ENCODE assay signal across 14 cellular contexts in genomic region chr3:54634122-54634469, GRCh38.
DNase-seq lines count a peak whose midpoint lies in the region; ATAC-seq and TF ChIP-seq lines count a peak whose summit lies in the region.
"Had no signal": no experiment of that assay in that cellular context is flagged by ENCODE, and none has a peak within 500 bp of the region (broad histone marks: within the 10 kb centered on the region; RNA-seq: fewer than 3 reads in every experiment).

No MANE protein-coding gene starts in this region.

- H3K4me3 Mint-ChIP-seq in GM23338: no peak overlapping the region
- no peak overlapping the region for H3K4me3 Mint-ChIP-seq in stimulated activated memory B cell treated with anti-CD40 and anti-IgM and Interleukin-4, amounts not matched to agents 10 μg/mL and 1 μg/mL and 100 μg/mL, for 72 hours
- H3K4me3 Mint-ChIP-seq in activated T-helper 2 cell treated with anti-CD3 and anti-CD28 coated beads, Interferon-gamma antibody, Interleukin-2, Interleukin-4, amounts not matched to agents 10 μg/mL and 5 μg/mL and 100 μg/mL, durations not matched to agents 14 hours and 24 hours and 36 hours (ENCODE audit: low read depth): no peak overlapping the region
- H3K4me3 Mint-ChIP-seq: CD4-positive, CD25-positive, alpha-beta regulatory T cell had no signal

- no peak overlapping the region for H2AFZ ChIP-seq in GM23338
- H2AFZ ChIP-seq: GM23248 had no signal

- peak overlapping the region; percentile 45 for H3K4me3 ChIP-seq in GM23338
- peak overlapping the region; percentile 36; the same call in 1 of the 2 replicates for H3K4me3 ChIP-seq in HUES64 (ENCODE audit: low read length)
- H3K4me3 ChIP-seq in iPS DF 6.9 (ENCODE audit: low read length): no peak overlapping the region; the same call in 1 of the 2 replicates
- no peak overlapping the region for H3K4me3 ChIP-seq in colonic mucosa
- H3K4me3 ChIP-seq: BLaER1 treated with 17β-estradiol and CSF1 and Interleukin-3, amounts not matched to agents 10 nM and 100 nM; GM23248; HAP-1 had no signal

- peaks cover 62% of the 10 kb centered on the region for H3F3A ChIP-seq in GM23338 (replicated peaks; ENCODE audit: low read depth)

- H3K9ac ChIP-seq in HUES64 (ENCODE audit: low read depth, low read length) (peak overlapping the region; percentile 40; the same call in 1 of the 2 replicates), colonic mucosa (ENCODE audit: low read depth in 2 of 2, low read length in 2 of 2) (no peak overlapping the region)
- H3K9ac ChIP-seq: BLaER1 treated with 17β-estradiol and CSF1 and Interleukin-3, amounts not matched to agents 10 nM and 100 nM; GM23248 had no signal

- peaks cover 62% of the 10 kb centered on the region for H3K36me3 ChIP-seq in GM23338 (ENCODE audit: insufficient read depth)
- peaks cover 53% of the 10 kb centered on the region for H3K36me3 ChIP-seq in HUES64 (ENCODE audit: insufficient read depth, low read length)
- peaks cover 25% of the 10 kb centered on the region for H3K36me3 ChIP-seq in iPS DF 6.9 (ENCODE audit: control insufficient read depth, insufficient read depth, low read length)
- no peaks in the 10 kb centered on the region for H3K36me3 ChIP-seq in colonic mucosa
- H3K36me3 ChIP-seq: BLaER1 treated with 17β-estradiol and CSF1 and Interleukin-3, amounts not matched to agents 10 nM and 100 nM; HAP-1 had no signal

- intact Hi-C loops in colonic mucosa (cut with DNase I): no loop called here
- intact Hi-C loops in activated T-helper 2 cell treated with anti-CD3 and anti-CD28 coated beads, Interferon-gamma antibody, Interleukin-2, Interleukin-4, amounts not matched to agents 10 μg/mL and 5 μg/mL and 100 μg/mL, durations not matched to agents 14 hours and 24 hours and 36 hours (cut with micrococcal nuclease): no loop called here

- peaks cover 17% of the 10 kb centered on the region for H3K9me3 Mint-ChIP-seq in GM23338
- H3K9me3 Mint-ChIP-seq in stimulated activated memory B cell treated with anti-CD40 and anti-IgM and Interleukin-4, amounts not matched to agents 10 μg/mL and 1 μg/mL and 100 μg/mL, for 72 hours: peaks cover 3% of the 10 kb centered on the region
- H3K9me3 Mint-ChIP-seq in activated T-helper 2 cell treated with anti-CD3 and anti-CD28 coated beads, Interferon-gamma antibody, Interleukin-2, Interleukin-4, amounts not matched to agents 10 μg/mL and 5 μg/mL and 100 μg/mL, durations not matched to agents 14 hours and 24 hours and 36 hours: no peaks in the 10 kb centered on the region

- H3K27me3 Mint-ChIP-seq in GM23338 (ENCODE audit: insufficient read depth, low read depth, poor library complexity): peaks cover 34% of the 10 kb centered on the region
- no peaks in the 10 kb centered on the region for H3K27me3 Mint-ChIP-seq in stimulated activated memory B cell treated with anti-CD40 and anti-IgM and Interleukin-4, amounts not matched to agents 10 μg/mL and 1 μg/mL and 100 μg/mL, for 72 hours
- peaks cover 17% of the 10 kb centered on the region for H3K27me3 Mint-ChIP-seq in activated T-helper 2 cell treated with anti-CD3 and anti-CD28 coated beads, Interferon-gamma antibody, Interleukin-2, Interleukin-4, amounts not matched to agents 10 μg/mL and 5 μg/mL and 100 μg/mL, durations not matched to agents 14 hours and 24 hours and 36 hours (ENCODE audit: low read depth)

- H4K20me1 ChIP-seq in GM23338 (replicated peaks; ENCODE audit: insufficient read depth): peaks cover 15% of the 10 kb centered on the region
- H4K20me1 ChIP-seq: BLaER1 treated with 17β-estradiol and CSF1 and Interleukin-3, amounts not matched to agents 10 nM and 100 nM had no signal

- TF ChIP-seq CTCF in GM23338 (conservative IDR thresholded peaks at IDR 0.05; ENCODE audit: low read depth in 2 of 2) (no peak), colonic mucosa (IDR thresholded peaks at IDR 0.05) (no peak)

- H3K27ac ChIP-seq in GM23338 (ENCODE audit: low read depth) (peak overlapping the region; percentile 94), HUES64 (ENCODE audit: low read depth, low read length) (peak overlapping the region; percentile 59; the same call in 1 of the 2 replicates), iPS DF 6.9 (ENCODE audit: low read length) (peak overlapping the region; percentile 44), colonic mucosa (no peak overlapping the region)
- H3K27ac ChIP-seq: BLaER1 treated with 17β-estradiol and CSF1 and Interleukin-3, amounts not matched to agents 10 nM and 100 nM; GM23248 had no signal

- H3K27me3 ChIP-seq in GM23338 (ENCODE audit: insufficient read depth): no peaks in the 10 kb centered on the region
- no peaks in the 10 kb centered on the region for H3K27me3 ChIP-seq in HUES64 (ENCODE audit: insufficient read depth, low read length)
- no peaks in the 10 kb centered on the region for H3K27me3 ChIP-seq in iPS DF 6.9 (ENCODE audit: control insufficient read depth, insufficient read depth, low read length)
- H3K27me3 ChIP-seq in colonic mucosa: no peaks in the 10 kb centered on the region
- H3K27me3 ChIP-seq: BLaER1 treated with 17β-estradiol and CSF1 and Interleukin-3, amounts not matched to agents 10 nM and 100 nM had no signal

- H3K36me3 Mint-ChIP-seq in GM23338 (ENCODE audit: low read depth): peaks cover 3% of the 10 kb centered on the region; the same call in 2 of the 3 replicates
- no peaks in the 10 kb centered on the region for H3K36me3 Mint-ChIP-seq in stimulated activated memory B cell treated with anti-CD40 and anti-IgM and Interleukin-4, amounts not matched to agents 10 μg/mL and 1 μg/mL and 100 μg/mL, for 72 hours
- H3K36me3 Mint-ChIP-seq in activated T-helper 2 cell treated with anti-CD3 and anti-CD28 coated beads, Interferon-gamma antibody, Interleukin-2, Interleukin-4, amounts not matched to agents 10 μg/mL and 5 μg/mL and 100 μg/mL, durations not matched to agents 14 hours and 24 hours and 36 hours (ENCODE audit: low read depth): no peaks in the 10 kb centered on the region
- H3K36me3 Mint-ChIP-seq: CD4-positive, CD25-positive, alpha-beta regulatory T cell had no signal

- no peak for DNase-seq in GM23338 (ENCODE audit: low spot score)
- DNase-seq in iPS DF 6.9 (ENCODE audit: low read depth, low spot score): no peak
- peak; percentile 28 for DNase-seq in left kidney (ENCODE audit: low read depth, low spot score)
- no peak for DNase-seq in colonic mucosa
- DNase-seq in activated T-helper 2 cell treated with anti-CD3 and anti-CD28 coated beads, Interferon-gamma antibody, Interleukin-2, Interleukin-4, amounts not matched to agents 10 μg/mL and 5 μg/mL and 100 μg/mL, durations not matched to agents 14 hours and 24 hours and 36 hours (ENCODE audit: low spot score): no peak
- DNase-seq: ACHN; CD4-positive, CD25-positive, alpha-beta regulatory T cell; DMS53; GM23248; IMR-90 had no signal

- WGBS in HUES64: 65% methylated on average over 3 of the region's 3 CpGs
- WGBS in iPS DF 6.9 (ENCODE audit: insufficient coverage, insufficient read length): 100% methylated on average over 1 of the region's 3 CpGs

- peaks cover 41% of the 10 kb centered on the region for H3K79me2 ChIP-seq in GM23338 (replicated peaks; ENCODE audit: insufficient read depth)

- no peaks in the 10 kb centered on the region for H3K9me2 ChIP-seq in GM23338 (ENCODE audit: insufficient read depth)

- H3K27ac Mint-ChIP-seq in GM23338: no peak overlapping the region; the same call in 1 of the 2 replicates
- H3K27ac Mint-ChIP-seq in stimulated activated memory B cell treated with anti-CD40 and anti-IgM and Interleukin-4, amounts not matched to agents 10 μg/mL and 1 μg/mL and 100 μg/mL, for 72 hours: no peak overlapping the region
- H3K27ac Mint-ChIP-seq in activated T-helper 2 cell treated with anti-CD3 and anti-CD28 coated beads, Interferon-gamma antibody, Interleukin-2, Interleukin-4, amounts not matched to agents 10 μg/mL and 5 μg/mL and 100 μg/mL, durations not matched to agents 14 hours and 24 hours and 36 hours: no peak overlapping the region
- H3K27ac Mint-ChIP-seq: CD4-positive, CD25-positive, alpha-beta regulatory T cell had no signal

- H3K4me1 Mint-ChIP-seq in GM23338: peaks cover 13% of the 10 kb centered on the region
- H3K4me1 Mint-ChIP-seq in stimulated activated memory B cell treated with anti-CD40 and anti-IgM and Interleukin-4, amounts not matched to agents 10 μg/mL and 1 μg/mL and 100 μg/mL, for 72 hours: peaks cover 8% of the 10 kb centered on the region
- no peaks in the 10 kb centered on the region for H3K4me1 Mint-ChIP-seq in activated T-helper 2 cell treated with anti-CD3 and anti-CD28 coated beads, Interferon-gamma antibody, Interleukin-2, Interleukin-4, amounts not matched to agents 10 μg/mL and 5 μg/mL and 100 μg/mL, durations not matched to agents 14 hours and 24 hours and 36 hours (ENCODE audit: low read depth)
- H3K4me1 Mint-ChIP-seq: CD4-positive, CD25-positive, alpha-beta regulatory T cell had no signal

- H3K4me1 ChIP-seq in GM23338 (ENCODE audit: insufficient read depth) (peaks cover 34% of the 10 kb centered on the region), HUES64 (ENCODE audit: insufficient read depth, low read length) (peaks cover 23% of the 10 kb centered on the region), iPS DF 6.9 (ENCODE audit: control insufficient read depth, insufficient read depth, low read length) (peaks cover 3% of the 10 kb centered on the region), colonic mucosa (no peaks in the 10 kb centered on the region)
- H3K4me1 ChIP-seq: BLaER1 treated with 17β-estradiol and CSF1 and Interleukin-3, amounts not matched to agents 10 nM and 100 nM had no signal

- H3K9me3 ChIP-seq in HUES64 (ENCODE audit: insufficient read depth, low read depth, low read length): no peaks in the 10 kb centered on the region
- no peaks in the 10 kb centered on the region for H3K9me3 ChIP-seq in iPS DF 6.9 (ENCODE audit: control insufficient read depth, insufficient read depth, low read length)
- H3K9me3 ChIP-seq in colonic mucosa: no peaks in the 10 kb centered on the region
- H3K9me3 ChIP-seq: BLaER1 treated with 17β-estradiol and CSF1 and Interleukin-3, amounts not matched to agents 10 nM and 100 nM; HAP-1 had no signal

- no peak for ATAC-seq in GM23338
- no peak for ATAC-seq in stimulated activated memory B cell treated with anti-CD40 and anti-IgM and Interleukin-4, amounts not matched to agents 10 μg/mL and 1 μg/mL and 100 μg/mL, for 72 hours

- peak overlapping the region; percentile 68 for H3K4me2 ChIP-seq in GM23338
- H3K4me2 ChIP-seq: BLaER1 treated with 17β-estradiol and CSF1 and Interleukin-3, amounts not matched to agents 10 nM and 100 nM had no signal

Comparison
In these comparisons a context has a peak if more than half of its experiments do, and no peak if none do; other contexts are left out.
1. H3K4me3 ChIP-seq: peak in GM23338 (single experiment) and HUES64 (single experiment); none in iPS DF 6.9 (single experiment) and colonic mucosa (single experiment).